Comparison of ENCODE assay signal across 1 cellular context in the genomic region with DNA sequence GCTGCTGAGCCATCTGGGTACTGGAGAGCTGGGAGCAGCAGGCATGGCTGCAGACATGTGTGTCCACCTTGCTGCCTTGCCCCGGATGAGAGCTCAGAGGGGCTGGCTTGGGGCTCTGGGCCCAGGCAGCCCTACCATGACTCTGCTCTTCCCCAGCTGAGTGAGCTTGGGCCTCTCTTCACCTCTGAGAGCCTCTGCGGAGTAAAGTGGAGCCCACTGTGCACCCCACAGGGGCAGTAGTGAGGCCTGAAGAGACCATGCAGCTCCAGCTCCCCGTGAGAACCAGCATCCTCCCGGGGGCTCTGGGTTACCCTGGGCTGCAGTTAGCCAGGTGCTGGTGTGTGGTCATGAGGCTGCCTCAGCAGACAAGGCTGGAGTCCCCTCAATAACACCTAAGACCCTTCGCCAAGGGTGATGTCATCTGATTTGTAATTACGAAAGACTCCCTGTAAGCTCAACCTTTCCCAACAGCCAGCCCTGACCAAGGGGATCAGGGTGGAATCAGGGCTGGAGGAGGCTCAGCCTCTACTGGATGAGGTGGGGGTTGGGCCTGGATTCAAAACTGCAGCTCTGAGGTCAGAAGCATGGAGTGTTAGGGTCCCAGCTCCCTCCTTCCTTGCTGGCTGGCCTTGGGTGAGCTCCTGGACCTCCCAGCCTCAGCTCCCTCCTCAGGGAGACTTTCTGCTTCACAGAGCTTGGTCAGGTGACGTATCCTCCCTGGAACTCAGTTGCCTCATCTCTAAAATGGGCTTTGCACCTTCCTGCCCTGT.
TF ChIP-seq lines count a peak whose summit lies in the region.

No MANE protein-coding gene starts in this region.

TF ChIP-seq in K562, 482 proteins besides CTCF, POLR2A, EP300 and RAD21:
- TF ChIP-seq ZFPM2 (CRISPR knock-in tag; IDR thresholded peaks at IDR 0.05): no peak
- no peak for TF ChIP-seq TAF7 (tag; IDR thresholded peaks at IDR 0.05)
- TF ChIP-seq TRIM28 (IDR thresholded peaks at IDR 0.05): no peak
- no peak for TF ChIP-seq PBX2 (CRISPR knock-in tag; IDR thresholded peaks at IDR 0.05; ENCODE audit: low read depth)
- no peak for TF ChIP-seq PBX2 (tag; conservative IDR thresholded peaks at IDR 0.05; ENCODE audit: low read depth)
- TF ChIP-seq SMARCA5 (IDR thresholded peaks at IDR 0.05): no peak
- TF ChIP-seq, protein P1, sequence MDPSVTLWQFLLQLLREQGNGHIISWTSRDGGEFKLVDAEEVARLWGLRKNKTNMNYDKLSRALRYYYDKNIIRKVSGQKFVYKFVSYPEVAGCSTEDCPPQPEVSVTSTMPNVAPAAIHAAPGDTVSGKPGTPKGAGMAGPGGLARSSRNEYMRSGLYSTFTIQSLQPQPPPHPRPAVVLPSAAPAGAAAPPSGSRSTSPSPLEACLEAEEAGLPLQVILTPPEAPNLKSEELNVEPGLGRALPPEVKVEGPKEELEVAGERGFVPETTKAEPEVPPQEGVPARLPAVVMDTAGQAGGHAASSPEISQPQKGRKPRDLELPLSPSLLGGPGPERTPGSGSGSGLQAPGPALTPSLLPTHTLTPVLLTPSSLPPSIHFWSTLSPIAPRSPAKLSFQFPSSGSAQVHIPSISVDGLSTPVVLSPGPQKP (CRISPR knock-in tag; IDR thresholded peaks at IDR 0.05): no peak
- no peak for TF ChIP-seq ZNF75A (CRISPR knock-in tag; IDR thresholded peaks at IDR 0.05)
- TF ChIP-seq EZH2 (IDR thresholded peaks at IDR 0.05; ENCODE audit: borderline replicate concordance, low read depth, low read length): no peak
- no peak for TF ChIP-seq PYGO2 (tag; IDR thresholded peaks at IDR 0.05)
- TF ChIP-seq ELF1 (tag; IDR thresholded peaks at IDR 0.05): no peak
- TF ChIP-seq KHSRP (IDR thresholded peaks at IDR 0.05): no peak
